2 cellular contexts compared by ENCODE assay signal in the genomic region with DNA sequence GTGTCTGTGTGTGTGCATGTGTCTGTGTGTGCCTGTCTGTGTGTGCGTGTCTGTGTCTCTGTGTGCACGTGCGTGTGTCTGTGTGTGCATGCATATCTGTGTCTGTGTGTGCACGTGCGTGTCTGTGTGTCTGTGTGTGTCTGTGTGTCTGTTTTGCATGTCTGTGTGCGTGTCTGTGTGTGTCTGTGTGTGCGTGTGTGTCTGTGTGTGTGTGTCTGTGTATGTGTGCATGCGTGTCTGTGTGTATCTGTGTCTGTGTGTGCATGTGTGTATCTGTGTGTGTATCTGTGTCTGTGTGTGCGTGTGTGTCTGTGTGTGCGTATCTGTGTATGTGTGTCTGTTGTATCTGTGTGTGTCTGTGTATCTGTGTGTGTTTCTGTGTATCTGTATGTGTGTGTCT.
TF ChIP-seq lines count a peak whose summit lies in the region.

No MANE protein-coding gene starts in this region.

TF ChIP-seq in IMR-90, 13 proteins besides CTCF, POLR2A, EP300 and RAD21:
- TF ChIP-seq SMC3 (IDR thresholded peaks at IDR 0.05; ENCODE audit: low read depth, low read length) = no peak
- no peak for TF ChIP-seq RCOR1 (IDR thresholded peaks at IDR 0.05; ENCODE audit: insufficient replicate concordance, low read length)
- no peak for TF ChIP-seq CHD1 (IDR thresholded peaks at IDR 0.05; ENCODE audit: low read depth, low read length)
- TF ChIP-seq RFX5 (IDR thresholded peaks at IDR 0.05; ENCODE audit: low read depth, low read length) = no peak
- TF ChIP-seq MXI1 (IDR thresholded peaks at IDR 0.05; ENCODE audit: borderline replicate concordance, low read depth, low read length) = no peak
- no peak for TF ChIP-seq NFE2L2 (IDR thresholded peaks at IDR 0.05; ENCODE audit: low read depth, low read length)
- TF ChIP-seq BHLHE40 (IDR thresholded peaks at IDR 0.05; ENCODE audit: low read depth, low read length) = no peak
- TF ChIP-seq CEBPB (IDR thresholded peaks at IDR 0.05; ENCODE audit: low read depth, low read length) = no peak
- TF ChIP-seq, protein P1, sequence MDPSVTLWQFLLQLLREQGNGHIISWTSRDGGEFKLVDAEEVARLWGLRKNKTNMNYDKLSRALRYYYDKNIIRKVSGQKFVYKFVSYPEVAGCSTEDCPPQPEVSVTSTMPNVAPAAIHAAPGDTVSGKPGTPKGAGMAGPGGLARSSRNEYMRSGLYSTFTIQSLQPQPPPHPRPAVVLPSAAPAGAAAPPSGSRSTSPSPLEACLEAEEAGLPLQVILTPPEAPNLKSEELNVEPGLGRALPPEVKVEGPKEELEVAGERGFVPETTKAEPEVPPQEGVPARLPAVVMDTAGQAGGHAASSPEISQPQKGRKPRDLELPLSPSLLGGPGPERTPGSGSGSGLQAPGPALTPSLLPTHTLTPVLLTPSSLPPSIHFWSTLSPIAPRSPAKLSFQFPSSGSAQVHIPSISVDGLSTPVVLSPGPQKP (IDR thresholded peaks at IDR 0.05; ENCODE audit: borderline replicate concordance, low read depth, low read length) = no peak
- TF ChIP-seq MAFK (IDR thresholded peaks at IDR 0.05; ENCODE audit: low read depth, low read length) = no peak
- TF ChIP-seq MAZ (IDR thresholded peaks at IDR 0.05; ENCODE audit: borderline replicate concordance, low read depth, low read length) = no peak
- TF ChIP-seq, protein P2, sequence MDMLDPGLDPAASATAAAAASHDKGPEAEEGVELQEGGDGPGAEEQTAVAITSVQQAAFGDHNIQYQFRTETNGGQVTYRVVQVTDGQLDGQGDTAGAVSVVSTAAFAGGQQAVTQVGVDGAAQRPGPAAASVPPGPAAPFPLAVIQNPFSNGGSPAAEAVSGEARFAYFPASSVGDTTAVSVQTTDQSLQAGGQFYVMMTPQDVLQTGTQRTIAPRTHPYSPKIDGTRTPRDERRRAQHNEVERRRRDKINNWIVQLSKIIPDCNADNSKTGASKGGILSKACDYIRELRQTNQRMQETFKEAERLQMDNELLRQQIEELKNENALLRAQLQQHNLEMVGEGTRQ (IDR thresholded peaks at IDR 0.05; ENCODE audit: low read depth, low read length) = no peak
- TF ChIP-seq FOS (IDR thresholded peaks at IDR 0.05; ENCODE audit: low read depth, low read length) = no peak

TF ChIP-seq in H1, 55 proteins besides CTCF, POLR2A, EP300 and RAD21:
- TF ChIP-seq, protein P3, sequence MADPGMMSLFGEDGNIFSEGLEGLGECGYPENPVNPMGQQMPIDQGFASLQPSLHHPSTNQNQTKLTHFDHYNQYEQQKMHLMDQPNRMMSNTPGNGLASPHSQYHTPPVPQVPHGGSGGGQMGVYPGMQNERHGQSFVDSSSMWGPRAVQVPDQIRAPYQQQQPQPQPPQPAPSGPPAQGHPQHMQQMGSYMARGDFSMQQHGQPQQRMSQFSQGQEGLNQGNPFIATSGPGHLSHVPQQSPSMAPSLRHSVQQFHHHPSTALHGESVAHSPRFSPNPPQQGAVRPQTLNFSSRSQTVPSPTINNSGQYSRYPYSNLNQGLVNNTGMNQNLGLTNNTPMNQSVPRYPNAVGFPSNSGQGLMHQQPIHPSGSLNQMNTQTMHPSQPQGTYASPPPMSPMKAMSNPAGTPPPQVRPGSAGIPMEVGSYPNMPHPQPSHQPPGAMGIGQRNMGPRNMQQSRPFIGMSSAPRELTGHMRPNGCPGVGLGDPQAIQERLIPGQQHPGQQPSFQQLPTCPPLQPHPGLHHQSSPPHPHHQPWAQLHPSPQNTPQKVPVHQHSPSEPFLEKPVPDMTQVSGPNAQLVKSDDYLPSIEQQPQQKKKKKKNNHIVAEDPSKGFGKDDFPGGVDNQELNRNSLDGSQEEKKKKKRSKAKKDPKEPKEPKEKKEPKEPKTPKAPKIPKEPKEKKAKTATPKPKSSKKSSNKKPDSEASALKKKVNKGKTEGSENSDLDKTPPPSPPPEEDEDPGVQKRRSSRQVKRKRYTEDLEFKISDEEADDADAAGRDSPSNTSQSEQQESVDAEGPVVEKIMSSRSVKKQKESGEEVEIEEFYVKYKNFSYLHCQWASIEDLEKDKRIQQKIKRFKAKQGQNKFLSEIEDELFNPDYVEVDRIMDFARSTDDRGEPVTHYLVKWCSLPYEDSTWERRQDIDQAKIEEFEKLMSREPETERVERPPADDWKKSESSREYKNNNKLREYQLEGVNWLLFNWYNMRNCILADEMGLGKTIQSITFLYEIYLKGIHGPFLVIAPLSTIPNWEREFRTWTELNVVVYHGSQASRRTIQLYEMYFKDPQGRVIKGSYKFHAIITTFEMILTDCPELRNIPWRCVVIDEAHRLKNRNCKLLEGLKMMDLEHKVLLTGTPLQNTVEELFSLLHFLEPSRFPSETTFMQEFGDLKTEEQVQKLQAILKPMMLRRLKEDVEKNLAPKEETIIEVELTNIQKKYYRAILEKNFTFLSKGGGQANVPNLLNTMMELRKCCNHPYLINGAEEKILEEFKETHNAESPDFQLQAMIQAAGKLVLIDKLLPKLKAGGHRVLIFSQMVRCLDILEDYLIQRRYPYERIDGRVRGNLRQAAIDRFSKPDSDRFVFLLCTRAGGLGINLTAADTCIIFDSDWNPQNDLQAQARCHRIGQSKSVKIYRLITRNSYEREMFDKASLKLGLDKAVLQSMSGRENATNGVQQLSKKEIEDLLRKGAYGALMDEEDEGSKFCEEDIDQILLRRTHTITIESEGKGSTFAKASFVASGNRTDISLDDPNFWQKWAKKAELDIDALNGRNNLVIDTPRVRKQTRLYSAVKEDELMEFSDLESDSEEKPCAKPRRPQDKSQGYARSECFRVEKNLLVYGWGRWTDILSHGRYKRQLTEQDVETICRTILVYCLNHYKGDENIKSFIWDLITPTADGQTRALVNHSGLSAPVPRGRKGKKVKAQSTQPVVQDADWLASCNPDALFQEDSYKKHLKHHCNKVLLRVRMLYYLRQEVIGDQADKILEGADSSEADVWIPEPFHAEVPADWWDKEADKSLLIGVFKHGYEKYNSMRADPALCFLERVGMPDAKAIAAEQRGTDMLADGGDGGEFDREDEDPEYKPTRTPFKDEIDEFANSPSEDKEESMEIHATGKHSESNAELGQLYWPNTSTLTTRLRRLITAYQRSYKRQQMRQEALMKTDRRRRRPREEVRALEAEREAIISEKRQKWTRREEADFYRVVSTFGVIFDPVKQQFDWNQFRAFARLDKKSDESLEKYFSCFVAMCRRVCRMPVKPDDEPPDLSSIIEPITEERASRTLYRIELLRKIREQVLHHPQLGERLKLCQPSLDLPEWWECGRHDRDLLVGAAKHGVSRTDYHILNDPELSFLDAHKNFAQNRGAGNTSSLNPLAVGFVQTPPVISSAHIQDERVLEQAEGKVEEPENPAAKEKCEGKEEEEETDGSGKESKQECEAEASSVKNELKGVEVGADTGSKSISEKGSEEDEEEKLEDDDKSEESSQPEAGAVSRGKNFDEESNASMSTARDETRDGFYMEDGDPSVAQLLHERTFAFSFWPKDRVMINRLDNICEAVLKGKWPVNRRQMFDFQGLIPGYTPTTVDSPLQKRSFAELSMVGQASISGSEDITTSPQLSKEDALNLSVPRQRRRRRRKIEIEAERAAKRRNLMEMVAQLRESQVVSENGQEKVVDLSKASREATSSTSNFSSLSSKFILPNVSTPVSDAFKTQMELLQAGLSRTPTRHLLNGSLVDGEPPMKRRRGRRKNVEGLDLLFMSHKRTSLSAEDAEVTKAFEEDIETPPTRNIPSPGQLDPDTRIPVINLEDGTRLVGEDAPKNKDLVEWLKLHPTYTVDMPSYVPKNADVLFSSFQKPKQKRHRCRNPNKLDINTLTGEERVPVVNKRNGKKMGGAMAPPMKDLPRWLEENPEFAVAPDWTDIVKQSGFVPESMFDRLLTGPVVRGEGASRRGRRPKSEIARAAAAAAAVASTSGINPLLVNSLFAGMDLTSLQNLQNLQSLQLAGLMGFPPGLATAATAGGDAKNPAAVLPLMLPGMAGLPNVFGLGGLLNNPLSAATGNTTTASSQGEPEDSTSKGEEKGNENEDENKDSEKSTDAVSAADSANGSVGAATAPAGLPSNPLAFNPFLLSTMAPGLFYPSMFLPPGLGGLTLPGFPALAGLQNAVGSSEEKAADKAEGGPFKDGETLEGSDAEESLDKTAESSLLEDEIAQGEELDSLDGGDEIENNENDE (IDR thresholded peaks at IDR 0.05; ENCODE audit: insufficient replicate concordance, low read length) = no peak
- TF ChIP-seq KDM1A (IDR thresholded peaks at IDR 0.05; ENCODE audit: borderline replicate concordance, low read length) = no peak
- TF ChIP-seq HDAC6 (IDR thresholded peaks at IDR 0.05; ENCODE audit: low read depth, low read length) = no peak
- TF ChIP-seq EGR1 (IDR thresholded peaks at IDR 0.05; ENCODE audit: borderline replicate concordance, low read depth, low read length) = no peak
- TF ChIP-seq HDAC2 (IDR thresholded peaks at IDR 0.05; ENCODE audit: borderline replicate concordance in 1 of 2, low read depth in 2 of 2, low read length in 2 of 2) = no peak
- TF ChIP-seq GABPA (IDR thresholded peaks at IDR 0.05; ENCODE audit: borderline replicate concordance, insufficient read depth, low read length) = no peak
- TF ChIP-seq ASH2L (IDR thresholded peaks at IDR 0.05; ENCODE audit: low read length) = no peak
TF ChIP-seq in H1: peak in this region for 0.
